In the genomic region with DNA sequence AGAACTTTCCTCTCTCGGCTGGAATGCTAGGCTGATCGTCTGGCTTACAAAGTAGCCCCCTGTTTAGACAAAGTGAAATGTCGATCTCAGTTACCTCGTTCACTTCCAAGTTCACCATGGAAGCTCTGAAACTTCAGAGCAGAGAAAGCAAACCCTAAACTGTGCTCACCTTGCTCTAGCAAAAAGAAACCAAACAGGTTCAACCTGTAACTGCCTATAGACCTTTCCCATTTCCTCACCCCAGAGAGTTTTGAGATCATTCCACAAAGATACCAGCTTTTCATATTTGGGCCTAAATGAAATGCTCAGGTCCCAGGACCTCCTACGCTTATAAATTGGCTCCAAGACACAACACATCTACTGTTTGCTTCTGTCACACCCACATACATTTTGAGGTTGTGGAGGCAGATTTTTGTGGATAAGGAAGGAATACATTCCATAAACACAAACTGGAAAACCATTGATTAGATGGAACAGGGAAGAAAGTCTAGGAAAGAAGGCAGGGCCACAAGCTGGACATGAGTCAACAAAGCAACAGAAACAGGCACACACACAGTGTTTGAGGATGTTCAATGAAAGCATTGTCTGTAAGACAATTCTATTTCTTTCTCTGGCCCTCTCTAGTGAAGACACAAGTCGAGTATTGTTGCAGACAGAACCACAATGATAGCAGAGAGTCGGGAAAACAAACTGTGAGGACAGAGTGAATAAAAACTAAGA, we compare ENCODE assay signal across 16 cellular contexts. TPM values are rescaled to one million over a fixed set of nuclear protein-coding genes. Genes with fewer than 3 reads are reported as not detected.
DNase-seq lines count a peak whose midpoint lies in the region; ATAC-seq and TF ChIP-seq lines count a peak whose summit lies in the region.
"Had no signal": no experiment of that assay in that cellular context is flagged by ENCODE, and none has a peak within 500 bp of the region (broad histone marks: within the 10 kb centered on the region; RNA-seq: fewer than 3 reads in every experiment).

No MANE protein-coding gene starts in this region.

- H3K36me3 ChIP-seq in gastrocnemius medialis: no peaks in the 10 kb centered on the region
- H3K36me3 ChIP-seq: SJCRH30 had no signal

- TF ChIP-seq CTCF in progenitor cell of endocrine pancreas (IDR thresholded peaks at IDR 0.05; ENCODE audit: unreplicated experiment): no peak
- TF ChIP-seq CTCF in gastrocnemius medialis (IDR thresholded peaks at IDR 0.05 in 4 of 5, conservative IDR thresholded peaks at IDR 0.05 in 1 of 5): no peak

- in situ Hi-C loops in gastrocnemius medialis (cut with MboI; ENCODE audit: low sequenced_read_pairs in 4 of 4): no loop called here

- H3K27me3 Mint-ChIP-seq in progenitor cell of endocrine pancreas: peaks cover 6% of the 10 kb centered on the region
- H3K27me3 Mint-ChIP-seq: dendritic cell treated with granulocyte-macrophage colony-stimulating factor and Interleukin-4, amounts not matched to agents 40 ng/mL and 50 ng/mL, for 4 days had no signal

- no peaks in the 10 kb centered on the region for H3K4me1 ChIP-seq in gastrocnemius medialis
- H3K4me1 ChIP-seq: testis had no signal

- peak overlapping the region; percentile 4 for H3K4me3 Mint-ChIP-seq in progenitor cell of endocrine pancreas (ENCODE audit: low read depth)
- H3K4me3 Mint-ChIP-seq: activated CD4-positive, alpha-beta memory T cell treated with anti-CD3 and anti-CD28 coated beads for 36 hours; dendritic cell treated with granulocyte-macrophage colony-stimulating factor and Interleukin-4, amounts not matched to agents 40 ng/mL and 50 ng/mL, for 4 days had no signal

- no peaks in the 10 kb centered on the region for H3K9me3 ChIP-seq in gastrocnemius medialis
- H3K9me3 ChIP-seq: SJCRH30, testis had no signal

- H3K27ac ChIP-seq in gastrocnemius medialis: no peak overlapping the region
- H3K27ac ChIP-seq: SJCRH30, testis had no signal

- DNase-seq in ELF-1 (ENCODE audit: low read depth, low spot score) (peak; percentile 25), SW480 (ENCODE audit: low spot score) (peak; percentile 24), head of caudate nucleus (peak in 36 of 42 donors; percentile 11 to 87 (median 62)), progenitor cell of endocrine pancreas (ENCODE audit: low spot score, unreplicated experiment) (no peak), occipital lobe (lab: John Stamatoyannopoulos, UW) (no peak), activated gamma-delta T cell treated with Interleukin-2 at 50 U/mL for 16 hours (no peak), gastrocnemius medialis (no peak), GM03348 (ENCODE audit: low spot score) (no peak)
- DNase-seq: activated CD4-positive, alpha-beta memory T cell treated with anti-CD3 and anti-CD28 coated beads for 36 hours; AML-193; aorta; NCI-H1930; SJCRH30; testis had no signal

- H3K27me3 ChIP-seq in gastrocnemius medialis: no peaks in the 10 kb centered on the region
- H3K27me3 ChIP-seq: SJCRH30, testis had no signal

- peaks cover 17% of the 10 kb centered on the region for H3K4me1 Mint-ChIP-seq in progenitor cell of endocrine pancreas (ENCODE audit: low read depth)

- no peaks in the 10 kb centered on the region for H3K36me3 Mint-ChIP-seq in progenitor cell of endocrine pancreas (ENCODE audit: insufficient read depth)

- intact Hi-C loops in head of caudate nucleus (cut with DNase I): no loop called here
- intact Hi-C loops in gastrocnemius medialis (cut with DNase I; ENCODE audit: low total_unique reads): no loop called here

- TF ChIP-seq POLR2A in gastrocnemius medialis (IDR thresholded peaks at IDR 0.05): no peak

- H3K4me3 ChIP-seq in gastrocnemius medialis: no peak overlapping the region
- H3K4me3 ChIP-seq: SJCRH30, testis had no signal

- no peak for ATAC-seq in gastrocnemius medialis

- H3K9me3 Mint-ChIP-seq in progenitor cell of endocrine pancreas (ENCODE audit: low read depth): peaks cover 10% of the 10 kb centered on the region

- peak overlapping the region; percentile 50 for H3K27ac Mint-ChIP-seq in progenitor cell of endocrine pancreas
- H3K27ac Mint-ChIP-seq: activated CD4-positive, alpha-beta memory T cell treated with anti-CD3 and anti-CD28 coated beads for 36 hours; activated T-helper 2 cell treated with anti-CD3 and anti-CD28 coated beads, Interferon-gamma antibody, Interleukin-2, Interleukin-4, amounts not matched to agents 10 μg/mL and 5 μg/mL and 100 μg/mL, durations not matched to agents 14 hours and 24 hours and 36 hours; dendritic cell treated with granulocyte-macrophage colony-stimulating factor and Interleukin-4, amounts not matched to agents 40 ng/mL and 50 ng/mL, for 4 days had no signal

RNA-seq across cellular contexts. Expression of a gene that starts 52.8 kb away (rescaled TPM):
- 111 and 112 TPM in 2 replicates for total RNA-seq in progenitor cell of endocrine pancreas
- total RNA-seq in occipital lobe: 20.6 TPM
- total RNA-seq in gastrocnemius medialis: 10 to 100 TPM; 33.8 to 90.8 (median 47.0) TPM

Comparison
In these comparisons a context has a peak if more than half of its experiments do, and no peak if none do; other contexts are left out.
1. DNase-seq: peak in ELF-1 (single experiment), SW480 (single experiment) and head of caudate nucleus (36 of 42); none in progenitor cell of endocrine pancreas (single experiment), occipital lobe (single experiment), activated gamma-delta T cell treated with Interleukin-2 at 50 U/mL for 16 hours (single experiment), gastrocnemius medialis (0 of 2) and GM03348 (single experiment).